1 cellular context compared by ENCODE assay signal in the genomic region with DNA sequence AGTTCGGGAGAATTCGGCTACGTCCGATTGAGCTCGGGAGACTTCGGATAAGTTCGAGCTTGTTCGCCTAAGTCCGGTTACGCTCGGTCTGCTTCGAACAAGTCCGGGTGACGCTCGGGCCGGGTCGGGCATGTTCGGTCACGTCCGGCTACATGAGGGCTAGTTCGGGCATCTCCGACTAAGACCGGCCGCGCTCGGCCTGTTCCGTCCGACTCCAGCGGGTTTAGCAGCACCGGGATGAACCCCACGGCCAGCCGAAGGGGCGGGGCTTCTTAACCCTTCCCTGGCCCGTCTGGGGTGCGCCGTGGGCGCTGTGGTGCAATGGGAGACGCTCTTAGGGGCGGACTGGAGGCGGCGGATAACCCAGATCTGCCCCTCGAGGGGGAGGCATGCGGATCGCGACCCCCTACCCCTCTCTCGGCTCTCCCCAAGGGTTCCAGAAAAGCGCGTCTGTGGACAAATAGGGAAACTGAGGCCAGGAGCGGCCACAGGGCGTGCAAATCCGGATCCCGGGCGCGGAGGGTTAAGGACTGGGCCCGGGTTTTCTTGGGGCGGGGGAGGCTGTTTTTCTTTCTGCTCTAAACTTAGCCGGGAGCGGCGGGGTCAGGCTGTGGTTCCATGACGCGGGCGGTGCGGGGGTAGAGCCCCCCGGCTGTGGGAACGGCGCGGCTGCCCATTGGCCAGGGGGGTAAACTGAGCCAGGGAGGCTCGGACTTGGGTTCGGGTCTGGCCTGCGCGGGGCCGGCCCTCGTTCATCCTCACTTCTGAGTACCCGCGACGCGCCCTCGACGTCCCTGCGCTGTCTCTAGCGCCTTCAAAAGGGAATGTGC.
A peak's percentile ranks its signal among the peaks of the same experiment; 100 is the strongest.
TF ChIP-seq lines count a peak whose summit lies in the region.

No MANE protein-coding gene starts in this region.

TF ChIP-seq in HepG2, 621 proteins besides CTCF, POLR2A, EP300 and RAD21 (continued from another document and continues in another):
- TF ChIP-seq, protein P1, sequence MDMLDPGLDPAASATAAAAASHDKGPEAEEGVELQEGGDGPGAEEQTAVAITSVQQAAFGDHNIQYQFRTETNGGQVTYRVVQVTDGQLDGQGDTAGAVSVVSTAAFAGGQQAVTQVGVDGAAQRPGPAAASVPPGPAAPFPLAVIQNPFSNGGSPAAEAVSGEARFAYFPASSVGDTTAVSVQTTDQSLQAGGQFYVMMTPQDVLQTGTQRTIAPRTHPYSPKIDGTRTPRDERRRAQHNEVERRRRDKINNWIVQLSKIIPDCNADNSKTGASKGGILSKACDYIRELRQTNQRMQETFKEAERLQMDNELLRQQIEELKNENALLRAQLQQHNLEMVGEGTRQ (IDR thresholded peaks at IDR 0.05; ENCODE audit: low read depth, low read length): no peak
- TF ChIP-seq, protein P1 (CRISPR knock-in tag; IDR thresholded peaks at IDR 0.05; ENCODE audit: borderline replicate concordance): no peak
- TF ChIP-seq NFYC (CRISPR knock-in tag; IDR thresholded peaks at IDR 0.05) (no peak), KDM3A (CRISPR knock-in tag; IDR thresholded peaks at IDR 0.05; ENCODE audit: low read depth) (no peak), BCL6 (CRISPR knock-in tag; IDR thresholded peaks at IDR 0.05) (no peak), CBX1 (IDR thresholded peaks at IDR 0.05; ENCODE audit: low read depth) (peak; percentile 42), ZBTB38 (CRISPR knock-in tag; IDR thresholded peaks at IDR 0.05) (0 out of 2 replicates have a peak, but pooled peaks have one; percentile 53), TCF12 (IDR thresholded peaks at IDR 0.05) (no peak), TCF12 (CRISPR knock-in tag; IDR thresholded peaks at IDR 0.05) (0 out of 2 replicates have a peak, but pooled peaks have one; percentile 31), STAT6 (CRISPR knock-in tag; IDR thresholded peaks at IDR 0.05; ENCODE audit: borderline replicate concordance) (0 out of 2 replicates have a peak, but pooled peaks have one; percentile 42), GFI1 (CRISPR knock-in tag; IDR thresholded peaks at IDR 0.05; ENCODE audit: borderline replicate concordance) (no peak), ZNF790 (CRISPR knock-in tag; IDR thresholded peaks at IDR 0.05; ENCODE audit: borderline replicate concordance) (peak; percentile 63; the same call in 1 of the 2 replicates), HMGXB4 (CRISPR knock-in tag; IDR thresholded peaks at IDR 0.05; ENCODE audit: borderline replicate concordance in 1 of 2, low read depth in 1 of 2) (0 out of 4 replicates have a peak, but pooled peaks of 1 of the 2 experiments have one; percentile 12), ZNF776 (CRISPR knock-in tag; IDR thresholded peaks at IDR 0.05) (peak; percentile 66; the same call in 1 of the 2 replicates), ZNF235 (CRISPR knock-in tag; IDR thresholded peaks at IDR 0.05; ENCODE audit: borderline replicate concordance) (0 out of 2 replicates have a peak, but pooled peaks have one; percentile 28)
- TF ChIP-seq, protein P2, sequence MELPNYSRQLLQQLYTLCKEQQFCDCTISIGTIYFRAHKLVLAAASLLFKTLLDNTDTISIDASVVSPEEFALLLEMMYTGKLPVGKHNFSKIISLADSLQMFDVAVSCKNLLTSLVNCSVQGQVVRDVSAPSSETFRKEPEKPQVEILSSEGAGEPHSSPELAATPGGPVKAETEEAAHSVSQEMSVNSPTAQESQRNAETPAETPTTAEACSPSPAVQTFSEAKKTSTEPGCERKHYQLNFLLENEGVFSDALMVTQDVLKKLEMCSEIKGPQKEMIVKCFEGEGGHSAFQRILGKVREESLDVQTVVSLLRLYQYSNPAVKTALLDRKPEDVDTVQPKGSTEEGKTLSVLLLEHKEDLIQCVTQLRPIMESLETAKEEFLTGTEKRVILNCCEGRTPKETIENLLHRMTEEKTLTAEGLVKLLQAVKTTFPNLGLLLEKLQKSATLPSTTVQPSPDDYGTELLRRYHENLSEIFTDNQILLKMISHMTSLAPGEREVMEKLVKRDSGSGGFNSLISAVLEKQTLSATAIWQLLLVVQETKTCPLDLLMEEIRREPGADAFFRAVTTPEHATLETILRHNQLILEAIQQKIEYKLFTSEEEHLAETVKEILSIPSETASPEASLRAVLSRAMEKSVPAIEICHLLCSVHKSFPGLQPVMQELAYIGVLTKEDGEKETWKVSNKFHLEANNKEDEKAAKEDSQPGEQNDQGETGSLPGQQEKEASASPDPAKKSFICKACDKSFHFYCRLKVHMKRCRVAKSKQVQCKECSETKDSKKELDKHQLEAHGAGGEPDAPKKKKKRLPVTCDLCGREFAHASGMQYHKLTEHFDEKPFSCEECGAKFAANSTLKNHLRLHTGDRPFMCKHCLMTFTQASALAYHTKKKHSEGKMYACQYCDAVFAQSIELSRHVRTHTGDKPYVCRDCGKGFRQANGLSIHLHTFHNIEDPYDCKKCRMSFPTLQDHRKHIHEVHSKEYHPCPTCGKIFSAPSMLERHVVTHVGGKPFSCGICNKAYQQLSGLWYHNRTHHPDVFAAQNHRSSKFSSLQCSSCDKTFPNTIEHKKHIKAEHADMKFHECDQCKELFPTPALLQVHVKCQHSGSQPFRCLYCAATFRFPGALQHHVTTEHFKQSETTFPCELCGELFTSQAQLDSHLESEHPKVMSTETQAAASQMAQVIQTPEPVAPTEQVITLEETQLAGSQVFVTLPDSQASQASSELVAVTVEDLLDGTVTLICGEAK (IDR thresholded peaks at IDR 0.05): no peak
- TF ChIP-seq, protein P2 (CRISPR knock-in tag; IDR thresholded peaks at IDR 0.05): no peak
- TF ChIP-seq, protein P3, sequence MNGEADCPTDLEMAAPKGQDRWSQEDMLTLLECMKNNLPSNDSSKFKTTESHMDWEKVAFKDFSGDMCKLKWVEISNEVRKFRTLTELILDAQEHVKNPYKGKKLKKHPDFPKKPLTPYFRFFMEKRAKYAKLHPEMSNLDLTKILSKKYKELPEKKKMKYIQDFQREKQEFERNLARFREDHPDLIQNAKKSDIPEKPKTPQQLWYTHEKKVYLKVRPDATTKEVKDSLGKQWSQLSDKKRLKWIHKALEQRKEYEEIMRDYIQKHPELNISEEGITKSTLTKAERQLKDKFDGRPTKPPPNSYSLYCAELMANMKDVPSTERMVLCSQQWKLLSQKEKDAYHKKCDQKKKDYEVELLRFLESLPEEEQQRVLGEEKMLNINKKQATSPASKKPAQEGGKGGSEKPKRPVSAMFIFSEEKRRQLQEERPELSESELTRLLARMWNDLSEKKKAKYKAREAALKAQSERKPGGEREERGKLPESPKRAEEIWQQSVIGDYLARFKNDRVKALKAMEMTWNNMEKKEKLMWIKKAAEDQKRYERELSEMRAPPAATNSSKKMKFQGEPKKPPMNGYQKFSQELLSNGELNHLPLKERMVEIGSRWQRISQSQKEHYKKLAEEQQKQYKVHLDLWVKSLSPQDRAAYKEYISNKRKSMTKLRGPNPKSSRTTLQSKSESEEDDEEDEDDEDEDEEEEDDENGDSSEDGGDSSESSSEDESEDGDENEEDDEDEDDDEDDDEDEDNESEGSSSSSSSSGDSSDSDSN (CRISPR knock-in tag; IDR thresholded peaks at IDR 0.05): 0 out of 2 replicates have a peak, but pooled peaks have one; percentile 17
- TF ChIP-seq, protein P4, sequence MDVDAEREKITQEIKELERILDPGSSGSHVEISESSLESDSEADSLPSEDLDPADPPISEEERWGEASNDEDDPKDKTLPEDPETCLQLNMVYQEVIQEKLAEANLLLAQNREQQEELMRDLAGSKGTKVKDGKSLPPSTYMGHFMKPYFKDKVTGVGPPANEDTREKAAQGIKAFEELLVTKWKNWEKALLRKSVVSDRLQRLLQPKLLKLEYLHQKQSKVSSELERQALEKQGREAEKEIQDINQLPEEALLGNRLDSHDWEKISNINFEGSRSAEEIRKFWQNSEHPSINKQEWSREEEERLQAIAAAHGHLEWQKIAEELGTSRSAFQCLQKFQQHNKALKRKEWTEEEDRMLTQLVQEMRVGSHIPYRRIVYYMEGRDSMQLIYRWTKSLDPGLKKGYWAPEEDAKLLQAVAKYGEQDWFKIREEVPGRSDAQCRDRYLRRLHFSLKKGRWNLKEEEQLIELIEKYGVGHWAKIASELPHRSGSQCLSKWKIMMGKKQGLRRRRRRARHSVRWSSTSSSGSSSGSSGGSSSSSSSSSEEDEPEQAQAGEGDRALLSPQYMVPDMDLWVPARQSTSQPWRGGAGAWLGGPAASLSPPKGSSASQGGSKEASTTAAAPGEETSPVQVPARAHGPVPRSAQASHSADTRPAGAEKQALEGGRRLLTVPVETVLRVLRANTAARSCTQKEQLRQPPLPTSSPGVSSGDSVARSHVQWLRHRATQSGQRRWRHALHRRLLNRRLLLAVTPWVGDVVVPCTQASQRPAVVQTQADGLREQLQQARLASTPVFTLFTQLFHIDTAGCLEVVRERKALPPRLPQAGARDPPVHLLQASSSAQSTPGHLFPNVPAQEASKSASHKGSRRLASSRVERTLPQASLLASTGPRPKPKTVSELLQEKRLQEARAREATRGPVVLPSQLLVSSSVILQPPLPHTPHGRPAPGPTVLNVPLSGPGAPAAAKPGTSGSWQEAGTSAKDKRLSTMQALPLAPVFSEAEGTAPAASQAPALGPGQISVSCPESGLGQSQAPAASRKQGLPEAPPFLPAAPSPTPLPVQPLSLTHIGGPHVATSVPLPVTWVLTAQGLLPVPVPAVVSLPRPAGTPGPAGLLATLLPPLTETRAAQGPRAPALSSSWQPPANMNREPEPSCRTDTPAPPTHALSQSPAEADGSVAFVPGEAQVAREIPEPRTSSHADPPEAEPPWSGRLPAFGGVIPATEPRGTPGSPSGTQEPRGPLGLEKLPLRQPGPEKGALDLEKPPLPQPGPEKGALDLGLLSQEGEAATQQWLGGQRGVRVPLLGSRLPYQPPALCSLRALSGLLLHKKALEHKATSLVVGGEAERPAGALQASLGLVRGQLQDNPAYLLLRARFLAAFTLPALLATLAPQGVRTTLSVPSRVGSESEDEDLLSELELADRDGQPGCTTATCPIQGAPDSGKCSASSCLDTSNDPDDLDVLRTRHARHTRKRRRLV (CRISPR knock-in tag; IDR thresholded peaks at IDR 0.05): 0 out of 2 replicates have a peak, but pooled peaks have one; percentile 36
- TF ChIP-seq, protein P5, sequence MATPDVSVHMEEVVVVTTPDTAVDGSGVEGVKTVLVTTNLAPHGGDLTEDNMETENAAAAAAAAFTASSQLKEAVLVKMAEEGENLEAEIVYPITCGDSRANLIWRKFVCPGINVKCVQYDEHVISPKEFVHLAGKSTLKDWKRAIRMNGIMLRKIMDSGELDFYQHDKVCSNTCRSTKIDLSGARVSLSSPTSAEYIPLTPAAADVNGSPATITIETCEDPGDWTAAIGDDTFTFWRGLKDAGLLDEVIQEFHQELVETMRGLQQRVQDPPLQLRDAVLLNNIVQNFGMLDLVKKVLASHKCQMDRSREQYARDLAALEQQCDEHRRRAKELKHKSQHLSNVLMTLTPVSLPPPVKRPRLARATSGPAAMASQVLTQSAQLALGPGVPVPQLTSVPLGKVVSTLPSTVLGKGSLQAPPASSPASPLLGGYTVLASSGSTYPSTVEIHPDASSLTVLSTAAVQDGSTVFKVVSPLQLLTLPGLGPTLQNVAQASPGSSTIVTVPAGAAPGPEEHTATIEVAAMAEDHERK (CRISPR knock-in tag; IDR thresholded peaks at IDR 0.05; ENCODE audit: low read depth): no peak
